11 cellular contexts compared by ENCODE assay signal in genomic region chr9:1490341-1491115, GRCh38.
DNase-seq lines count a peak whose midpoint lies in the region; ATAC-seq and TF ChIP-seq lines count a peak whose summit lies in the region.
"Had no signal": no experiment of that assay in that cellular context is flagged by ENCODE, and none has a peak within 500 bp of the region (broad histone marks: within the 10 kb centered on the region; RNA-seq: fewer than 3 reads in every experiment).

No MANE protein-coding gene starts in this region.

- POLR2A ChIA-PET in activated CD8-positive, alpha-beta T cell treated with anti-CD3 and anti-CD28 coated beads for 36 hours (lab: Charles Lee), result no interaction called here
- POLR2A ChIA-PET in activated CD8-positive, alpha-beta T cell treated with anti-CD3 and anti-CD28 coated beads, Interleukin-2, amount 10 ng/mL, durations not matched to agents 7 days and 5 days (lab: Charles Lee), result no interaction called here

- ATAC-seq in activated CD8-positive, alpha-beta T cell treated with anti-CD3 and anti-CD28 coated beads for 36 hours, result peak; percentile 47
- ATAC-seq in activated CD8-positive, alpha-beta T cell treated with anti-CD3 and anti-CD28 coated beads, Interleukin-2, amount 10 ng/mL, durations not matched to agents 7 days and 5 days, result no peak
- ATAC-seq in HG02571 (IDR thresholded peaks at IDR 0.05; ENCODE audit: unreplicated experiment) (peak; percentile 91), HG03558 (IDR thresholded peaks at IDR 0.05; ENCODE audit: extremely low read depth, unreplicated experiment) (peak; percentile 59)
- peak; percentile 43 for ATAC-seq in stimulated activated memory B cell treated with anti-CD40 and anti-IgM and Interleukin-4, amounts not matched to agents 10 μg/mL and 1 μg/mL and 100 μg/mL, for 72 hours

- DNase-seq in activated CD8-positive, alpha-beta T cell treated with anti-CD3 and anti-CD28 coated beads for 36 hours, result peak; percentile 4
- no peak for DNase-seq in activated CD8-positive, alpha-beta T cell treated with anti-CD3 and anti-CD28 coated beads, Interleukin-2, amount 10 ng/mL, durations not matched to agents 7 days and 5 days
- DNase-seq in islet precursor cell, result no peak
- no peak for DNase-seq in Kasumi-1 (lab: John Stamatoyannopoulos, UW)
- no peak for DNase-seq in mucosa of gallbladder (ENCODE audit: low spot score)
- DNase-seq: ACHN, NCI-H446 treated with DMSO at 0.1 percent for 48 hours had no signal

- peaks cover 1% of the 10 kb centered on the region for H3K27me3 Mint-ChIP-seq in activated CD8-positive, alpha-beta T cell treated with anti-CD3 and anti-CD28 coated beads for 36 hours
- H3K27me3 Mint-ChIP-seq in activated CD8-positive, alpha-beta T cell treated with anti-CD3 and anti-CD28 coated beads, Interleukin-2, amount 10 ng/mL, durations not matched to agents 7 days and 5 days (ENCODE audit: low read depth), result no peaks in the 10 kb centered on the region
- no peaks in the 10 kb centered on the region for H3K27me3 Mint-ChIP-seq in stimulated activated memory B cell treated with anti-CD40 and anti-IgM and Interleukin-4, amounts not matched to agents 10 μg/mL and 1 μg/mL and 100 μg/mL, for 72 hours

- H3K27ac Mint-ChIP-seq in activated CD8-positive, alpha-beta T cell treated with anti-CD3 and anti-CD28 coated beads for 36 hours, result peak overlapping the region; percentile 21
- H3K27ac Mint-ChIP-seq in activated CD8-positive, alpha-beta T cell treated with anti-CD3 and anti-CD28 coated beads, Interleukin-2, amount 10 ng/mL, durations not matched to agents 7 days and 5 days, result no peak overlapping the region
- H3K27ac Mint-ChIP-seq in stimulated activated memory B cell treated with anti-CD40 and anti-IgM and Interleukin-4, amounts not matched to agents 10 μg/mL and 1 μg/mL and 100 μg/mL, for 72 hours, result no peak overlapping the region
- H3K27ac Mint-ChIP-seq: memory B cell had no signal

- no peaks in the 10 kb centered on the region for H3K36me3 Mint-ChIP-seq in activated CD8-positive, alpha-beta T cell treated with anti-CD3 and anti-CD28 coated beads for 36 hours (ENCODE audit: low read depth)
- no peaks in the 10 kb centered on the region for H3K36me3 Mint-ChIP-seq in activated CD8-positive, alpha-beta T cell treated with anti-CD3 and anti-CD28 coated beads, Interleukin-2, amount 10 ng/mL, durations not matched to agents 7 days and 5 days (ENCODE audit: low read depth)
- H3K36me3 Mint-ChIP-seq in stimulated activated memory B cell treated with anti-CD40 and anti-IgM and Interleukin-4, amounts not matched to agents 10 μg/mL and 1 μg/mL and 100 μg/mL, for 72 hours, result no peaks in the 10 kb centered on the region
- H3K36me3 Mint-ChIP-seq: memory B cell had no signal

- TF ChIP-seq CTCF in activated CD8-positive, alpha-beta T cell treated with anti-CD3 and anti-CD28 coated beads for 36 hours (IDR thresholded peaks at IDR 0.05), result no peak

- no peak overlapping the region for H3K4me3 Mint-ChIP-seq in activated CD8-positive, alpha-beta T cell treated with anti-CD3 and anti-CD28 coated beads for 36 hours
- H3K4me3 Mint-ChIP-seq in activated CD8-positive, alpha-beta T cell treated with anti-CD3 and anti-CD28 coated beads, Interleukin-2, amount 10 ng/mL, durations not matched to agents 7 days and 5 days, result no peak overlapping the region
- H3K4me3 Mint-ChIP-seq in stimulated activated memory B cell treated with anti-CD40 and anti-IgM and Interleukin-4, amounts not matched to agents 10 μg/mL and 1 μg/mL and 100 μg/mL, for 72 hours, result no peak overlapping the region
- H3K4me3 Mint-ChIP-seq: memory B cell had no signal

- intact Hi-C loops in activated CD8-positive, alpha-beta T cell treated with anti-CD3 and anti-CD28 coated beads for 36 hours (cut with micrococcal nuclease), result no loop called here

- CTCF ChIA-PET in activated CD8-positive, alpha-beta T cell treated with anti-CD3 and anti-CD28 coated beads for 36 hours (lab: Charles Lee), result no interaction called here
- CTCF ChIA-PET in activated CD8-positive, alpha-beta T cell treated with anti-CD3 and anti-CD28 coated beads, Interleukin-2, amount 10 ng/mL, durations not matched to agents 7 days and 5 days (lab: Charles Lee), result no interaction called here

- peaks cover 2% of the 10 kb centered on the region for H3K4me1 Mint-ChIP-seq in activated CD8-positive, alpha-beta T cell treated with anti-CD3 and anti-CD28 coated beads for 36 hours (ENCODE audit: low read depth)
- H3K4me1 Mint-ChIP-seq in activated CD8-positive, alpha-beta T cell treated with anti-CD3 and anti-CD28 coated beads, Interleukin-2, amount 10 ng/mL, durations not matched to agents 7 days and 5 days (ENCODE audit: low read depth), result no peaks in the 10 kb centered on the region
- H3K4me1 Mint-ChIP-seq in stimulated activated memory B cell treated with anti-CD40 and anti-IgM and Interleukin-4, amounts not matched to agents 10 μg/mL and 1 μg/mL and 100 μg/mL, for 72 hours, result no peaks in the 10 kb centered on the region
- H3K4me1 Mint-ChIP-seq: memory B cell had no signal

- peaks cover 3% of the 10 kb centered on the region for H3K9me3 Mint-ChIP-seq in activated CD8-positive, alpha-beta T cell treated with anti-CD3 and anti-CD28 coated beads for 36 hours
- H3K9me3 Mint-ChIP-seq in activated CD8-positive, alpha-beta T cell treated with anti-CD3 and anti-CD28 coated beads, Interleukin-2, amount 10 ng/mL, durations not matched to agents 7 days and 5 days (ENCODE audit: insufficient read depth), result no peaks in the 10 kb centered on the region
- peaks cover 4% of the 10 kb centered on the region for H3K9me3 Mint-ChIP-seq in stimulated activated memory B cell treated with anti-CD40 and anti-IgM and Interleukin-4, amounts not matched to agents 10 μg/mL and 1 μg/mL and 100 μg/mL, for 72 hours
